ENCODE assay signal across 20 cellular contexts in genomic region chr14:103127356-103127755, GRCh38. TPM values are rescaled to one million over a fixed set of nuclear protein-coding genes. Genes with fewer than 3 reads are reported as not detected.
A peak's percentile ranks its signal among the peaks of the same experiment; 100 is the strongest.
DNase-seq lines count a peak whose midpoint lies in the region; ATAC-seq and TF ChIP-seq lines count a peak whose summit lies in the region.
"Had no signal": no experiment of that assay in that cellular context is flagged by ENCODE, and none has a peak within 500 bp of the region (broad histone marks: within the 10 kb centered on the region; RNA-seq: fewer than 3 reads in every experiment).

No MANE protein-coding gene starts in this region.

- peak in 2 of 3 donors; percentile 54 to 63 for DNase-seq in right cardiac atrium
- no peak for DNase-seq in Right ventricle myocardium inferior (ENCODE audit: missing footprints)
- DNase-seq in osteocyte (ENCODE audit: extremely low spot score, unreplicated experiment): no peak
- no peak for DNase-seq in NK-92 (lab: John Stamatoyannopoulos, UW; ENCODE audit: unreplicated experiment)
- no peak for DNase-seq in EL
- no peak for DNase-seq in SW 1271 (lab: John Stamatoyannopoulos, UW)
- no peak for DNase-seq in T-cell
- DNase-seq: activated naive CD4-positive, alpha-beta T cell; CD8-positive, alpha-beta memory T cell; cortex of kidney; erythroblast; NCI-H1092; NCI-H2171 treated with DMSO at 0.1 percent for 48 hours; occipital lobe had no signal

- H3K27ac ChIP-seq in right cardiac atrium (ENCODE audit: low read length): no peak overlapping the region
- H3K27ac ChIP-seq in esophagus (ENCODE audit: low read depth in 2 of 2, low read length in 1 of 2): peak overlapping the region in 1 of 2 donors; percentile 89
- H3K27ac ChIP-seq: ascending aorta had no signal

- intact Hi-C loops in right cardiac atrium (cut with DNase I): loop anchor here in 1 of 4 donors (10.0 kb wide), 1 partner anchor 57 kb away; no protein-coding TSS in a partner anchor
- intact Hi-C loops in Right ventricle myocardium inferior (cut with DNase I): no loop called here

- H3K36me3 ChIP-seq in esophagus (ENCODE audit: control insufficient read depth in 2 of 2, insufficient read depth in 2 of 2, low read length in 1 of 2): peaks cover 0 to 14% of the 10 kb centered on the region in 2 donors
- H3K36me3 ChIP-seq: ascending aorta, transverse colon had no signal

- CTCF ChIA-PET in T-cell (lab: Charles Lee): no interaction called here

- H3K4me3 ChIP-seq in right cardiac atrium (ENCODE audit: low read length): no peak overlapping the region
- peak overlapping the region; percentile 24 to 28 for H3K4me3 ChIP-seq in esophagus (ENCODE audit: low read depth in 1 of 2, low read length in 2 of 2)

- no peaks in the 10 kb centered on the region for H3K9me3 Mint-ChIP-seq in osteocyte (ENCODE audit: unreplicated experiment)
- no peaks in the 10 kb centered on the region for H3K9me3 Mint-ChIP-seq in T-cell
- H3K9me3 Mint-ChIP-seq: CD8-positive, alpha-beta memory T cell; T-helper 2 cell treated with Interferon-gamma antibody and Interleukin-4, amounts not matched to agents 5 μg/mL and 100 μg/mL, for 36 hours had no signal

- no peak for TF ChIP-seq CTCF in osteocyte (IDR thresholded peaks at IDR 0.05)

- H3K27ac Mint-ChIP-seq in osteocyte (ENCODE audit: unreplicated experiment): no peak overlapping the region
- H3K27ac Mint-ChIP-seq in T-cell: no peak overlapping the region
- H3K27ac Mint-ChIP-seq: CD8-positive, alpha-beta memory T cell; T-helper 2 cell treated with Interferon-gamma antibody and Interleukin-4, amounts not matched to agents 5 μg/mL and 100 μg/mL, for 36 hours had no signal

- H3K36me3 Mint-ChIP-seq in osteocyte (ENCODE audit: unreplicated experiment) (no peaks in the 10 kb centered on the region), T-cell (no peaks in the 10 kb centered on the region)
- H3K36me3 Mint-ChIP-seq: CD8-positive, alpha-beta memory T cell had no signal

- WGBS in right cardiac atrium: 58% methylated on average over 39 of the region's 39 CpGs
- 44 to 45% methylated on average over 38 to 39 of the region's 39 CpGs for WGBS in esophagus, 2 donors

- H3K4me1 ChIP-seq in right cardiac atrium (ENCODE audit: control insufficient read depth, insufficient read depth, low read length) (peaks cover 2% of the 10 kb centered on the region), esophagus (ENCODE audit: control insufficient read depth in 2 of 2, insufficient read depth in 2 of 2, low read length in 1 of 2) (peaks cover 29 to 61% of the 10 kb centered on the region in 2 donors)

- H3K27me3 Mint-ChIP-seq in osteocyte (ENCODE audit: unreplicated experiment) (no peaks in the 10 kb centered on the region), T-cell (peaks cover 4 to 13% of the 10 kb centered on the region in 2 donors)

- POLR2A ChIA-PET in T-cell (lab: Charles Lee): interaction anchor here in 1 of 2 donors (0.5 kb wide), 1 partner anchor 431 kb away, joined by 4 read pairs; no protein-coding TSS in a partner anchor

- H3K4me3 Mint-ChIP-seq in osteocyte (ENCODE audit: unreplicated experiment): peak overlapping the region; percentile 10
- no peak overlapping the region for H3K4me3 Mint-ChIP-seq in T-cell
- H3K4me3 Mint-ChIP-seq: CD8-positive, alpha-beta memory T cell; T-helper 2 cell treated with Interferon-gamma antibody and Interleukin-4, amounts not matched to agents 5 μg/mL and 100 μg/mL, for 36 hours had no signal

- H3K27me3 ChIP-seq in right cardiac atrium (ENCODE audit: control insufficient read depth, insufficient read depth) (no peaks in the 10 kb centered on the region), esophagus (ENCODE audit: control insufficient read depth in 1 of 2, insufficient read depth in 2 of 2, low read length in 2 of 2) (no peaks in the 10 kb centered on the region)
- H3K27me3 ChIP-seq: ascending aorta had no signal

- peaks cover 49% of the 10 kb centered on the region for H3K4me1 Mint-ChIP-seq in osteocyte (ENCODE audit: unreplicated experiment)
- peaks cover 2 to 4% (median 4%) of the 10 kb centered on the region in 3 donors for H3K4me1 Mint-ChIP-seq in T-cell

- ATAC-seq in right cardiac atrium (no peak), Right ventricle myocardium inferior (no peak), T-cell (replicated peaks in 1 of 4) (no peak)

- no peaks in the 10 kb centered on the region for H3K9me3 ChIP-seq in right cardiac atrium (ENCODE audit: control insufficient read depth, low read length)
- H3K9me3 ChIP-seq in esophagus (ENCODE audit: control insufficient read depth in 2 of 2, insufficient read depth in 1 of 2, low read depth in 1 of 2, low read length in 1 of 2): no peaks in the 10 kb centered on the region
- H3K9me3 ChIP-seq: ascending aorta, transverse colon had no signal

RNA-seq across cellular contexts. Expression of gene TNFAIP2, which starts 4.1 kb away (rescaled TPM):
- 10 to 100 TPM; 41.5 to 51.3 (median 49.4) TPM for total RNA-seq in right cardiac atrium
- 46.7 TPM for polyA plus RNA-seq in right cardiac atrium
- total RNA-seq in Right ventricle myocardium inferior: 56.5 TPM
- polyA plus RNA-seq in esophagus: 100 to 1,000 TPM in 1 of 2 donors, 10 to 100 TPM in 1; 93.7 to 219 TPM
- total RNA-seq in osteocyte: 1.3 and 2.9 TPM in 2 replicates
- 1 to 10 TPM in 4 of 5 donors, under 1 TPM in 1; 0.93 to 2.1 (median 1.0) TPM for total RNA-seq in T-cell
- polyA plus RNA-seq: CD8-positive, alpha-beta memory T cell had no signal

RNA-seq across cellular contexts. Expression of gene EXOC3L4, which starts 32.8 kb away (rescaled TPM):
- total RNA-seq in right cardiac atrium: 1 to 10 TPM in 3 of 4 donors, under 1 TPM in 1; 0.63 to 2.5 (median 1.1) TPM
- polyA plus RNA-seq in right cardiac atrium: 1.4 TPM
- total RNA-seq in Right ventricle myocardium inferior: 1.2 TPM
- polyA plus RNA-seq in esophagus: under 1 TPM; 0.52 to 0.67 TPM
- 0.86 TPM in 1 of 2 replicates, not detected in the other for total RNA-seq in osteocyte
- under 1 TPM in 1 of 5 donors, not detected in 4; 0.25 TPM for total RNA-seq in T-cell
- total RNA-seq: ascending aorta; CD8-positive, alpha-beta memory T cell; mononuclear cell had no signal
- polyA plus RNA-seq: CD8-positive, alpha-beta memory T cell had no signal

RNA-seq across cellular contexts. Expression of gene LBHD2, which starts 43.3 kb away (rescaled TPM):
- total RNA-seq in right cardiac atrium (not detected), Right ventricle myocardium inferior (not detected), osteocyte (not detected in 2 replicates), T-cell (not detected)
- polyA plus RNA-seq in right cardiac atrium (not detected), esophagus (not detected)
- total RNA-seq: ascending aorta; CD8-positive, alpha-beta memory T cell; kidney epithelial cell; mononuclear cell; occipital lobe; transverse colon had no signal
- polyA plus RNA-seq: CD8-positive, alpha-beta memory T cell had no signal

Comparison
In these comparisons a context has a peak if more than half of its experiments do, and no peak if none do; other contexts are left out.
1. DNase-seq: peak in right cardiac atrium (2 of 3); none in Right ventricle myocardium inferior (single experiment), osteocyte (single experiment), NK-92 (single experiment), EL (single experiment), SW 1271 (0 of 2) and T-cell (0 of 34).
2. RNA of gene TNFAIP2, which starts 4.1 kb away (total RNA-seq): 56.5 TPM in Right ventricle myocardium inferior (single experiment) and 41.5 to 51.3 TPM in right cardiac atrium; 1.3 to 2.9 TPM in osteocyte and 0.93 to 2.1 TPM in T-cell; every median in the first group is over 10 times any median in the second.